Comparison of ENCODE assay signal across 17 cellular contexts in the genomic region with DNA sequence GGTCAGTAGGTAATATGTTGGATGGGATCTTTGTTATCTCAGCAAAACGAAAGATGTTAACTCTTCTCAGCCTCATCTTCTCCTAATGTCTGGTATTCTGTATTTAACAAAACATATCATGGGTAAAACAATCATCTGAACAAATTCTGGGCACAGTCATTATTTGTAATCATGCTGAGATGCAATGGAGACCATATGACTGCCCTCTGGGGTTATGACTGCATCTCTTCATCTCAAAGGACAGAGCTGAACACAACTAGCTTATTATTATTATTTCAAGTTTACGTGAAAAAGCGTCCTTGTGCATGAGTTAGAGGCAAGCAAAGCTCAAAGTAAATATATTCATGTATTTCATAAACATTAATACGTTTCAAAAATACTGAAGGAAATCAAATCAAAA.
DNase-seq lines count a peak whose midpoint lies in the region.
"Had no signal": no experiment of that assay in that cellular context is flagged by ENCODE, and none has a peak within 500 bp of the region (broad histone marks: within the 10 kb centered on the region; RNA-seq: fewer than 3 reads in every experiment).

No MANE protein-coding gene starts in this region.

- peaks cover 0 to 7% (median 0%) of the 10 kb centered on the region in 11 experiments; a peak in 1 of 22 replicates for H3K36me3 ChIP-seq in BLaER1 treated with 17β-estradiol and CSF1 and Interleukin-3, amounts not matched to agents 10 nM and 100 nM
- H3K36me3 ChIP-seq in subcutaneous abdominal adipose tissue (ENCODE audit: control insufficient read depth in 5 of 5, insufficient read depth in 5 of 5, low read length in 5 of 5), result no peaks in the 10 kb centered on the region

- H3K9me3 ChIP-seq in BLaER1 treated with 17β-estradiol and CSF1 and Interleukin-3, amounts not matched to agents 10 nM and 100 nM (replicated peaks in 1 of 11), result peaks cover 0 to 15% (median 0%) of the 10 kb centered on the region in 11 experiments; a peak in 5 of 22 replicates
- H3K9me3 ChIP-seq in subcutaneous abdominal adipose tissue (ENCODE audit: control insufficient read depth in 5 of 5, low read length in 5 of 5), result no peaks in the 10 kb centered on the region
- H3K9me3 ChIP-seq: Caco-2 had no signal

- H3K4me1 ChIP-seq in BLaER1 treated with 17β-estradiol and CSF1 and Interleukin-3, amounts not matched to agents 10 nM and 100 nM, result peaks cover 6 to 70% (median 37%) of the 10 kb centered on the region in 10 experiments; a peak in 19 of 20 replicates
- peaks cover 0 to 25% (median 11%) of the 10 kb centered on the region in 5 donors for H3K4me1 ChIP-seq in subcutaneous abdominal adipose tissue (ENCODE audit: control insufficient read depth in 5 of 5, insufficient read depth in 5 of 5, low read length in 5 of 5)
- H3K4me1 ChIP-seq: Caco-2 had no signal

- H3K9ac ChIP-seq in BLaER1 treated with 17β-estradiol and CSF1 and Interleukin-3, amounts not matched to agents 10 nM and 100 nM, result no peak overlapping the region
- no peak overlapping the region for H3K9ac ChIP-seq in subcutaneous abdominal adipose tissue (ENCODE audit: low read length in 5 of 5)

- H3K4me3 ChIP-seq in BLaER1 treated with 17β-estradiol and CSF1 and Interleukin-3, amounts not matched to agents 10 nM and 100 nM, result no peak overlapping the region
- no peak overlapping the region for H3K4me3 ChIP-seq in subcutaneous abdominal adipose tissue (ENCODE audit: low read depth in 1 of 5, low read length in 5 of 5)

- DNase-seq in COLO829 (ENCODE audit: low spot score) (peak; percentile 20), epidermal melanocyte (ENCODE audit: insufficient read length, low spot score) (peak; percentile 33), NCI-H2196 treated with DMSO at 0.1 percent for 48 hours (lab: John Stamatoyannopoulos, UW; ENCODE audit: unreplicated experiment) (no peak), NCI-H128 (lab: John Stamatoyannopoulos, UW; ENCODE audit: unreplicated experiment) (no peak), MV-4-11 (lab: John Stamatoyannopoulos, UW) (no peak)
- DNase-seq: 8988T; ACHN; AML-193; Caco-2; Calu3; CD4-positive, alpha-beta memory T cell; CD4-positive, CD25-positive, alpha-beta regulatory T cell; CD8-positive, alpha-beta memory T cell; DMS79 treated with DMSO at 0.1 percent for 48 hours; GF-D8 had no signal

- H3K4me2 ChIP-seq in BLaER1 treated with 17β-estradiol and CSF1 and Interleukin-3, amounts not matched to agents 10 nM and 100 nM, result no peak overlapping the region

- no peaks in the 10 kb centered on the region for H4K20me1 ChIP-seq in BLaER1 treated with 17β-estradiol and CSF1 and Interleukin-3, amounts not matched to agents 10 nM and 100 nM

- no peaks in the 10 kb centered on the region for H3K27me3 ChIP-seq in BLaER1 treated with 17β-estradiol and CSF1 and Interleukin-3, amounts not matched to agents 10 nM and 100 nM
- H3K27me3 ChIP-seq in subcutaneous abdominal adipose tissue (ENCODE audit: control insufficient read depth in 5 of 5, insufficient read depth in 4 of 5, low read length in 5 of 5), result no peaks in the 10 kb centered on the region

- peak overlapping the region in 9 of 11 experiments; percentile 5 to 57 (median 23); a peak in 9 of 22 replicates for H3K27ac ChIP-seq in BLaER1 treated with 17β-estradiol and CSF1 and Interleukin-3, amounts not matched to agents 10 nM and 100 nM
- H3K27ac ChIP-seq in subcutaneous abdominal adipose tissue (ENCODE audit: low read depth, low read length), result peak overlapping the region; percentile 67

Comparison
In these comparisons a context has a peak if more than half of its experiments do, and no peak if none do; other contexts are left out.
1. DNase-seq: peak in COLO829 (single experiment) and epidermal melanocyte (single experiment); none in NCI-H2196 treated with DMSO at 0.1 percent for 48 hours (single experiment), NCI-H128 (single experiment) and MV-4-11 (single experiment).